Comparison of ENCODE assay signal across 10 cellular contexts in genomic region chr7:69674701-69675182, GRCh38.
A peak's percentile ranks its signal among the peaks of the same experiment; 100 is the strongest.
DNase-seq lines count a peak whose midpoint lies in the region; ATAC-seq lines count a peak whose summit lies in the region.
"Had no signal": no experiment of that assay in that cellular context is flagged by ENCODE, and none has a peak within 500 bp of the region (broad histone marks: within the 10 kb centered on the region; RNA-seq: fewer than 3 reads in every experiment).

No MANE protein-coding gene starts in this region.

- DNase-seq in mucosa of gallbladder (ENCODE audit: low spot score) (peak; percentile 43), cerebellum (ENCODE audit: low spot score) (no peak), hepatic stellate cell (ENCODE audit: low spot score) (no peak), activated gamma-delta T cell treated with Interleukin-2 at 50 U/mL for 16 hours (no peak), nucleus accumbens (lab: John Stamatoyannopoulos, UW) (no peak)
- DNase-seq: NCI-H2227 treated with DMSO at 0.1 percent for 48 hours, T-helper 9 cell had no signal

- peak; percentile 84 for ATAC-seq in GM18870 (IDR thresholded peaks at IDR 0.05; ENCODE audit: unreplicated experiment)
- peak; percentile 79 for ATAC-seq in GM21619 (IDR thresholded peaks at IDR 0.05; ENCODE audit: unreplicated experiment)
- ATAC-seq in HG03342 (IDR thresholded peaks at IDR 0.05; ENCODE audit: unreplicated experiment), result peak; percentile 83
